In genomic region chr12:104304261-104305004, GRCh38 we compare ENCODE assay signal across 9 cellular contexts. TPM values are rescaled to one million over a fixed set of nuclear protein-coding genes. Genes with fewer than 3 reads are reported as not detected.
DNase-seq lines count a peak whose midpoint lies in the region; ATAC-seq, FAIRE-seq and TF ChIP-seq lines count a peak whose summit lies in the region.
"Had no signal": no experiment of that assay in that cellular context is flagged by ENCODE, and none has a peak within 500 bp of the region (broad histone marks: within the 10 kb centered on the region; RNA-seq: fewer than 3 reads in every experiment).

No MANE protein-coding gene starts in this region.

- peaks cover 0 to 11% (median 2%) of the 10 kb centered on the region in 3 donors for H3K36me3 Mint-ChIP-seq in naive thymus-derived CD8-positive, alpha-beta T cell

- WGBS in A549 (ENCODE audit: missing lambda C conversion rate), result 2% methylated on average over 10 of the region's 10 CpGs

- H3K9me3 ChIP-seq in A549, result no peaks in the 10 kb centered on the region
- no peaks in the 10 kb centered on the region for H3K9me3 ChIP-seq in effector memory CD4-positive, alpha-beta T cell (ENCODE audit: control insufficient read depth, low read length)

- H3K9me3 Mint-ChIP-seq in naive thymus-derived CD8-positive, alpha-beta T cell, result peaks cover 0 to 2% (median 0%) of the 10 kb centered on the region in 9 donors

- no peak for ATAC-seq in A549
- ATAC-seq in naive thymus-derived CD8-positive, alpha-beta T cell, result no peak

- TF ChIP-seq CTCF in A549 (IDR thresholded peaks at IDR 0.05) (no peak), HFF-Myc (IDR thresholded peaks at IDR 0.05; ENCODE audit: low read depth, low read length, missing control alignments) (no peak)

- H3K27me3 ChIP-seq in effector memory CD4-positive, alpha-beta T cell (replicated peaks; ENCODE audit: control insufficient read depth, insufficient read depth, low read length, poor library complexity, severe bottlenecking), result no peaks in the 10 kb centered on the region

- no peak for FAIRE-seq in A549 (lab: Jason Lieb, UNC)

- H3K4me1 ChIP-seq in A549, result peaks cover 82% of the 10 kb centered on the region
- H3K4me1 ChIP-seq in effector memory CD4-positive, alpha-beta T cell (ENCODE audit: control insufficient read depth, insufficient read depth, low read length, poor library complexity, severe bottlenecking), result peaks cover 5% of the 10 kb centered on the region

- DNase-seq in A549 (ENCODE audit: low read depth in 1 of 2, low spot score in 1 of 2) (no peak), HFF-Myc (ENCODE audit: extremely low read depth, low read depth) (no peak), ACHN (no peak), hypothalamus (lab: John Stamatoyannopoulos, UW) (no peak), DMS53 treated with DMSO at 0.1 percent for 48 hours (lab: John Stamatoyannopoulos, UW; ENCODE audit: unreplicated experiment) (no peak), globus pallidus (ENCODE audit: low spot score) (no peak)
- no peak for DNase-seq in effector memory CD4-positive, alpha-beta T cell
- no peak for DNase-seq in naive thymus-derived CD8-positive, alpha-beta T cell
- DNase-seq: NCI-H1694 treated with DMSO at 0.1 percent for 48 hours had no signal

- POLR2A ChIA-PET in A549 (lab: Yijun Ruan, JAX), result interaction anchor here (0.5 to 8.6 kb wide), 5 partner anchors 9 to 85 kb away, joined by 3 to 89 read pairs (median 8); no protein-coding TSS in a partner anchor
- POLR2A ChIA-PET in naive thymus-derived CD8-positive, alpha-beta T cell (lab: Charles Lee), result interaction anchor here (0.7 to 6.3 kb wide), 4 partner anchors 9 to 374 kb away, joined by 3 to 56 read pairs (median 4); partner anchors contain the start of genes HSP90B1 and NFYB

- TF ChIP-seq POLR2A in A549 (IDR thresholded peaks at IDR 0.05; ENCODE audit: low read length), result no peak

- H3K4me3 Mint-ChIP-seq in naive thymus-derived CD8-positive, alpha-beta T cell, result peak overlapping the region; percentile 88 to 98 (median 96)

- peak overlapping the region; percentile 97 for H3K4me2 ChIP-seq in A549

- TF ChIP-seq EP300 in A549 (IDR thresholded peaks at IDR 0.05), result no peak

- H3K27ac ChIP-seq in A549, result peak overlapping the region; percentile 73 to 98
- H3K27ac ChIP-seq in effector memory CD4-positive, alpha-beta T cell (ENCODE audit: insufficient read depth, low read length, poor library complexity, severe bottlenecking), result peak overlapping the region; percentile 86

- CTCF ChIA-PET in A549 (lab: Yijun Ruan, JAX), result interaction anchor here (1.0 to 7.2 kb wide), 6 partner anchors 12 to 127 kb away, joined by 3 to 47 read pairs (median 7); partner anchors contain the start of gene TXNRD1

- TF ChIP-seq RAD21 in A549 (conservative IDR thresholded peaks at IDR 0.05 in 1 of 2, IDR thresholded peaks at IDR 0.05 in 1 of 2), result no peak

- H3K27ac Mint-ChIP-seq in naive thymus-derived CD8-positive, alpha-beta T cell, result peak overlapping the region; percentile 91 to 99 (median 98)

- in situ Hi-C loops in ACHN (cut with HindIII; ENCODE audit: low pct_ligation_motif_present, low pct_unique_long_range_greater_than_20kb, low sequenced_read_pairs), result no loop called here

- no peaks in the 10 kb centered on the region for H3K36me3 ChIP-seq in effector memory CD4-positive, alpha-beta T cell (ENCODE audit: control insufficient read depth, insufficient read depth, low read length)

- H3K4me3 ChIP-seq in A549 (peak overlapping the region; percentile 68), HFF-Myc (replicated peaks; ENCODE audit: low read depth, low read length) (peak overlapping the region; percentile 37)
- H3K4me3 ChIP-seq in effector memory CD4-positive, alpha-beta T cell (ENCODE audit: insufficient read depth, low read depth, low read length, poor library complexity, severe bottlenecking), result peak overlapping the region; percentile 67

- no peaks in the 10 kb centered on the region for H3K27me3 Mint-ChIP-seq in naive thymus-derived CD8-positive, alpha-beta T cell

- H3K4me1 Mint-ChIP-seq in naive thymus-derived CD8-positive, alpha-beta T cell, result peaks cover 26 to 63% (median 57%) of the 10 kb centered on the region in 4 donors

TF ChIP-seq in A549, 52 proteins besides CTCF, POLR2A, EP300 and RAD21 (continues in another document):
- TF ChIP-seq RARB (CRISPR knock-in tag; IDR thresholded peaks at IDR 0.05) (peak; percentile 42; the same call in 1 of the 2 replicates), CEBPB (IDR thresholded peaks at IDR 0.05) (peak in 1 of 2 experiments; percentile 42; a peak in 1 of 4 replicates), EHF (CRISPR knock-in tag; IDR thresholded peaks at IDR 0.05) (no peak), POLR2AphosphoS2 (conservative IDR thresholded peaks at IDR 0.05; ENCODE audit: low read length) (peak; percentile 13; the same call in 1 of the 2 replicates), PBX3 (IDR thresholded peaks at IDR 0.05) (no peak), ATOH8 (CRISPR knock-in tag; IDR thresholded peaks at IDR 0.05; ENCODE audit: low read depth) (0 out of 2 replicates have a peak, but pooled peaks have one; percentile 25), SREBF2 (IDR thresholded peaks at IDR 0.05) (no peak), PHF8 (IDR thresholded peaks at IDR 0.05; ENCODE audit: borderline replicate concordance, low read depth) (no peak), KDM1A (IDR thresholded peaks at IDR 0.05; ENCODE audit: low read depth) (no peak), MAFK (IDR thresholded peaks at IDR 0.05; ENCODE audit: partially characterized antibody) (no peak), ZSCAN20 (CRISPR knock-in tag; IDR thresholded peaks at IDR 0.05) (no peak), ZNF302 (CRISPR knock-in tag; IDR thresholded peaks at IDR 0.05) (no peak), RFX5 (IDR thresholded peaks at IDR 0.05) (0 out of 2 replicates have a peak, but pooled peaks have one; percentile 5), HES2 (IDR thresholded peaks at IDR 0.05) (no peak), FOSL2 (IDR thresholded peaks at IDR 0.05) (no peak), FOSL2 (CRISPR knock-in tag; IDR thresholded peaks at IDR 0.05) (no peak), CBX2 (IDR thresholded peaks at IDR 0.05; ENCODE audit: borderline replicate concordance, low read depth) (no peak), FOXS1 (CRISPR knock-in tag; IDR thresholded peaks at IDR 0.05) (no peak), MYC (IDR thresholded peaks at IDR 0.05; ENCODE audit: borderline replicate concordance, low read length) (no peak), HOXB13 (CRISPR knock-in tag; IDR thresholded peaks at IDR 0.05; ENCODE audit: low read depth) (no peak), KDM5A (IDR thresholded peaks at IDR 0.05) (no peak), JUNB (IDR thresholded peaks at IDR 0.05) (no peak), HEYL (CRISPR knock-in tag; IDR thresholded peaks at IDR 0.05) (no peak), BHLHE40 (IDR thresholded peaks at IDR 0.05; ENCODE audit: low read depth, low read length) (no peak), HOXB5 (CRISPR knock-in tag; IDR thresholded peaks at IDR 0.05) (no peak; the same call in 1 of the 2 replicates), CHD4 (IDR thresholded peaks at IDR 0.05; ENCODE audit: borderline replicate concordance) (no peak), CBX8 (IDR thresholded peaks at IDR 0.05) (no peak)
- TF ChIP-seq, protein P1, sequence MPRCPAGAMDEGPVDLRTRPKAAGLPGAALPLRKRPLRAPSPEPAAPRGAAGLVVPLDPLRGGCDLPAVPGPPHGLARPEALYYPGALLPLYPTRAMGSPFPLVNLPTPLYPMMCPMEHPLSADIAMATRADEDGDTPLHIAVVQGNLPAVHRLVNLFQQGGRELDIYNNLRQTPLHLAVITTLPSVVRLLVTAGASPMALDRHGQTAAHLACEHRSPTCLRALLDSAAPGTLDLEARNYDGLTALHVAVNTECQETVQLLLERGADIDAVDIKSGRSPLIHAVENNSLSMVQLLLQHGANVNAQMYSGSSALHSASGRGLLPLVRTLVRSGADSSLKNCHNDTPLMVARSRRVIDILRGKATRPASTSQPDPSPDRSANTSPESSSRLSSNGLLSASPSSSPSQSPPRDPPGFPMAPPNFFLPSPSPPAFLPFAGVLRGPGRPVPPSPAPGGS (IDR thresholded peaks at IDR 0.05), result no peak

RNA-seq across cellular contexts. Expression of gene EID3, which starts 0.9 kb away (rescaled TPM):
- polyA plus RNA-seq in A549 (2011; rRNA removed) (9.3 and 12.2 TPM in 2 replicates), A549 (2017; fragmentation: RNase III; extraction: RNeasy Plus Mini Kit Qiagen cat#74134 plus additional on column Dnase treatment) (6.8 to 7.5 TPM (median 6.9 TPM) in 3 replicates)
- 7.2 and 10.3 TPM in 2 replicates for polyA plus RNA-seq in A549 (2012; cell fraction: cytosol; rRNA removed)
- polyA plus RNA-seq in A549 (2012; cell fraction: nucleus; rRNA removed), result 50.2 and 53.0 TPM in 2 replicates
- polyA minus RNA-seq in A549 (2011; rRNA and poly(A)+ RNA removed), result 20.7 and 22.7 TPM in 2 replicates
- total RNA-seq in naive thymus-derived CD8-positive, alpha-beta T cell, result 10 to 100 TPM; 10.6 to 13.6 TPM
- 10 to 100 TPM; 10.1 to 13.5 (median 10.8) TPM for polyA plus RNA-seq in naive thymus-derived CD8-positive, alpha-beta T cell
